11 cellular contexts compared by ENCODE assay signal in the genomic region with DNA sequence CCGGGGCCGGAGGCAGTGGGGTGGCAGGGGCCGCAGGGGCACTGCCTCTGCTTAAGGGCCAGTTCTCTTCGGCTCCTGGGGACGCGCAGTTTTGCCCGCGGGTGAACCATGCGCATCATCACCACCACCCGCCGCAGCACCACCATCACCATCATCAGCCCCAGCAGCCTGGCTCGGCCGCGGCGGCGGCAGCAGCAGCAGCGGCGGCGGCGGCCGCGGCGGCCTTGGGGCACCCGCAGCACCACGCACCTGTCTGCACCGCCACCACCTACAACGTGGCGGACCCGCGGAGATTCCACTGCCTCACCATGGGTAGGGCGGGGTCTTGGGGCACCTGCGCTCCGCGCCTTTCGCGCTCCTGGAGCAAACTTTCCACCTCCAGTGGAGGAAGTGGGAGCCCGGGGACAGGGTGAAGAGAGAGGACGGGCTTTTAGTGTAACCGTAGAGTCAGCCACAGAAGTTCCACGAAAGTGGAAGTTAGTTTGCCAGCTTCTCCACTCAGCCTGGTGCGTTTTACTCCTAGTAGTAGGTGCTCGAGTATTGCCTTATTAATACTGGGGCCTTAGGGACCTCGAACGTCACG. TPM values are rescaled to one million over a fixed set of nuclear protein-coding genes. Genes with fewer than 3 reads are reported as not detected.
DNase-seq lines count a peak whose midpoint lies in the region; ATAC-seq and TF ChIP-seq lines count a peak whose summit lies in the region.
"Had no signal": no experiment of that assay in that cellular context is flagged by ENCODE, and none has a peak within 500 bp of the region (broad histone marks: within the 10 kb centered on the region; RNA-seq: fewer than 3 reads in every experiment).

No MANE protein-coding gene starts in this region.

- H3K9me3 ChIP-seq in iPS-15b (ENCODE audit: control insufficient read depth, insufficient read depth, low read length) (no peaks in the 10 kb centered on the region), suprapubic skin (no peaks in the 10 kb centered on the region)
- H3K9me3 ChIP-seq: adrenal gland had no signal

- H3K4me1 ChIP-seq in iPS-15b (ENCODE audit: control insufficient read depth, insufficient read depth, low read length) (peaks cover 31% of the 10 kb centered on the region), suprapubic skin (peaks cover 37% of the 10 kb centered on the region)

- no peak overlapping the region for H3K9ac ChIP-seq in iPS-15b (ENCODE audit: low read depth, low read length)

- H3K9me3 Mint-ChIP-seq in activated CD4-positive, alpha-beta T cell treated with anti-CD3 and anti-CD28 coated beads for 36 hours (ENCODE audit: low read depth): no peaks in the 10 kb centered on the region
- H3K9me3 Mint-ChIP-seq in activated T-cell treated with anti-CD3 and anti-CD28 coated beads, Interleukin-2, amount 50 U/mL, for 4 hours: no peaks in the 10 kb centered on the region

- TF ChIP-seq CTCF in suprapubic skin (IDR thresholded peaks at IDR 0.05): no peak

- H3K27me3 ChIP-seq in iPS-15b (ENCODE audit: control insufficient read depth, insufficient read depth, low read length) (peaks cover 99% of the 10 kb centered on the region), suprapubic skin (peaks cover 100% of the 10 kb centered on the region)

- H3K27ac Mint-ChIP-seq in activated CD4-positive, alpha-beta T cell treated with anti-CD3 and anti-CD28 coated beads for 36 hours: no peak overlapping the region

- CTCF ChIA-PET in activated CD4-positive, alpha-beta T cell treated with anti-CD3 and anti-CD28 coated beads for 36 hours (lab: Charles Lee): no interaction called here

- POLR2A ChIA-PET in activated CD4-positive, alpha-beta T cell treated with anti-CD3 and anti-CD28 coated beads for 36 hours (lab: Charles Lee): no interaction called here

- TF ChIP-seq EP300 in suprapubic skin (IDR thresholded peaks at IDR 0.05): no peak

- WGBS in suprapubic skin: 3% methylated on average over 14 of the region's 45 CpGs

- H3K4me1 Mint-ChIP-seq in activated CD4-positive, alpha-beta T cell treated with anti-CD3 and anti-CD28 coated beads for 36 hours: peaks cover 50% of the 10 kb centered on the region
- H3K4me1 Mint-ChIP-seq in activated T-cell treated with anti-CD3 and anti-CD28 coated beads, Interleukin-2, amount 50 U/mL, for 4 hours (ENCODE audit: low read depth): peaks cover 36% of the 10 kb centered on the region

- no peaks in the 10 kb centered on the region for H3K36me3 ChIP-seq in iPS-15b (ENCODE audit: control insufficient read depth, insufficient read depth, low read length)
- H3K36me3 ChIP-seq in suprapubic skin: no peaks in the 10 kb centered on the region
- H3K36me3 ChIP-seq: adrenal gland had no signal

- H3K4me3 Mint-ChIP-seq in activated CD4-positive, alpha-beta T cell treated with anti-CD3 and anti-CD28 coated beads for 36 hours: peak overlapping the region; percentile 32
- H3K4me3 Mint-ChIP-seq in activated T-cell treated with anti-CD3 and anti-CD28 coated beads, Interleukin-2, amount 50 U/mL, for 4 hours: peak overlapping the region; percentile 34

- H3K27me3 Mint-ChIP-seq in activated CD4-positive, alpha-beta T cell treated with anti-CD3 and anti-CD28 coated beads for 36 hours: peaks cover 82% of the 10 kb centered on the region
- peaks cover 88% of the 10 kb centered on the region for H3K27me3 Mint-ChIP-seq in activated T-cell treated with anti-CD3 and anti-CD28 coated beads, Interleukin-2, amount 50 U/mL, for 4 hours (ENCODE audit: low read depth)

- H3K4me3 ChIP-seq in iPS-15b (ENCODE audit: low read depth, low read length) (peak overlapping the region; percentile 36), suprapubic skin (peak overlapping the region; percentile 41)

- ATAC-seq in activated CD4-positive, alpha-beta T cell treated with anti-CD3 and anti-CD28 coated beads for 36 hours: peak; percentile 33
- peak; percentile 53 to 58 for ATAC-seq in activated T-cell treated with anti-CD3 and anti-CD28 coated beads, Interleukin-2, amount 50 U/mL, for 4 hours
- no peak for ATAC-seq in GM21423 (IDR thresholded peaks at IDR 0.05; ENCODE audit: unreplicated experiment)

- no peak for TF ChIP-seq POLR2A in suprapubic skin (IDR thresholded peaks at IDR 0.05)
- TF ChIP-seq POLR2A in erythroblast (IDR thresholded peaks at IDR 0.05; ENCODE audit: low read length): no peak

- H3K36me3 Mint-ChIP-seq in activated CD4-positive, alpha-beta T cell treated with anti-CD3 and anti-CD28 coated beads for 36 hours (ENCODE audit: low read depth): no peaks in the 10 kb centered on the region
- no peaks in the 10 kb centered on the region for H3K36me3 Mint-ChIP-seq in activated T-cell treated with anti-CD3 and anti-CD28 coated beads, Interleukin-2, amount 50 U/mL, for 4 hours (ENCODE audit: insufficient read depth)

- intact Hi-C loops in activated CD4-positive, alpha-beta T cell treated with anti-CD3 and anti-CD28 coated beads for 36 hours (cut with DNase I, micrococcal nuclease): loop anchor here in 1 of 2 experiments (1.0 kb wide), 1 partner anchor 8 kb away; no protein-coding TSS in a partner anchor

- no peak overlapping the region for H3K27ac ChIP-seq in suprapubic skin
- H3K27ac ChIP-seq: adrenal gland had no signal

- DNase-seq in activated CD4-positive, alpha-beta T cell treated with anti-CD3 and anti-CD28 coated beads for 36 hours: peak; percentile 34
- DNase-seq in activated CD4-positive, alpha-beta T cell treated with anti-CD3 and anti-CD28 coated beads for 4 hours: no peak
- DNase-seq in activated T-cell treated with anti-CD3 and anti-CD28 coated beads, Interleukin-2, amount 50 U/mL, for 4 hours: no peak
- DNase-seq in suprapubic skin (ENCODE audit: low spot score in 2 of 2) (no peak), erythroblast (lab: John Stamatoyannopoulos, UW) (no peak)
- no peak for DNase-seq in activated effector memory CD4-positive, alpha-beta T cell treated with Interleukin-2 at 50 U/mL for 16 hours
- DNase-seq: DMS153 had no signal

RNA-seq across cellular contexts. Expression of gene GSX2, which starts 0.7 kb away (rescaled TPM):
- total RNA-seq in activated CD4-positive, alpha-beta T cell treated with anti-CD3 and anti-CD28 coated beads for 36 hours: not detected
- total RNA-seq in activated T-cell treated with anti-CD3 and anti-CD28 coated beads, Interleukin-2, amount 50 U/mL, for 4 hours: not detected
- under 1 TPM in 1 of 4 donors, not detected in 3; 0.53 TPM for total RNA-seq in suprapubic skin
- total RNA-seq: adrenal gland, LHCN-M2 had no signal

RNA-seq across cellular contexts. Expression of gene CHIC2, which starts 36.3 kb away (rescaled TPM):
- total RNA-seq in activated CD4-positive, alpha-beta T cell treated with anti-CD3 and anti-CD28 coated beads for 36 hours: 10 to 100 TPM; 14.7 to 17.7 TPM
- 10 to 100 TPM; 25.6 to 28.8 (median 27.7) TPM for total RNA-seq in activated T-cell treated with anti-CD3 and anti-CD28 coated beads, Interleukin-2, amount 50 U/mL, for 4 hours
- 10 to 100 TPM; 33.3 to 60.3 (median 41.1) TPM for total RNA-seq in suprapubic skin
